18 cellular contexts compared by ENCODE assay signal in the genomic region with DNA sequence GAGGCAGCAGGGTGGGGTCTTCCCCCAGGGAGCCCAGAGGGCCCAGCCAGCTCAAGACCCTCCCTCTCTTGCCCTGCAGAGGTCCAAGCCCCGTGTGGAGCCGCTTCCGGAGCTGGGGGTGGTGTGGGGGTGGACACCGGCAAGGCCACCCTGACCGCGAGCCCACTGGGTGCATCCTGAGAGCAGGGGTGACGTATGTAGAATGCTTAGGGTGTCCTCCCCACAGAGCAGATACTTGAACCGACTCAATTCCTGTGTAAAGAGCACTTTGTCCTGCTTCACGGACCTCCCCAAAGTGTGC. TPM values are rescaled to one million over a fixed set of nuclear protein-coding genes. Genes with fewer than 3 reads are reported as not detected.
DNase-seq lines count a peak whose midpoint lies in the region; ATAC-seq and TF ChIP-seq lines count a peak whose summit lies in the region.
"Had no signal": no experiment of that assay in that cellular context is flagged by ENCODE, and none has a peak within 500 bp of the region (broad histone marks: within the 10 kb centered on the region; RNA-seq: fewer than 3 reads in every experiment).

No MANE protein-coding gene starts in this region.

- TF ChIP-seq CTCF in GM23338 (conservative IDR thresholded peaks at IDR 0.05; ENCODE audit: low read depth in 2 of 2), result no peak
- no peak for TF ChIP-seq CTCF in RWPE1 (conservative IDR thresholded peaks at IDR 0.05; ENCODE audit: low read depth)
- no peak for TF ChIP-seq CTCF in glutamatergic neuron (IDR thresholded peaks at IDR 0.05; ENCODE audit: partially characterized antibody, unreplicated experiment)

- no peaks in the 10 kb centered on the region for H3K4me1 ChIP-seq in GM23338 (ENCODE audit: insufficient read depth)
- H3K4me1 ChIP-seq: A549 had no signal

- H3K27ac ChIP-seq in GM23338 (ENCODE audit: low read depth) (0 out of 2 replicates have a peak overlapping the region, but pooled peaks have one; percentile 5), RWPE1 (peak overlapping the region; percentile 58)
- H3K27ac ChIP-seq: A549, PC-9 had no signal

- POLR2A ChIA-PET in RWPE1 (lab: Yijun Ruan, JAX; ENCODE audit: low non-redundant PET), result no interaction called here

- H3K27me3 ChIP-seq in GM23338 (ENCODE audit: insufficient read depth), result no peaks in the 10 kb centered on the region
- H3K27me3 ChIP-seq: BLaER1 treated with 17β-estradiol and CSF1 and Interleukin-3, amounts not matched to agents 10 nM and 100 nM had no signal

- peaks cover 16% of the 10 kb centered on the region; the same call in 1 of the 2 replicates for H3K79me2 ChIP-seq in GM23338 (replicated peaks; ENCODE audit: insufficient read depth)

- H3K27ac Mint-ChIP-seq in GM23338 (no peak overlapping the region), glutamatergic neuron (ENCODE audit: unreplicated experiment) (no peak overlapping the region)
- H3K27ac Mint-ChIP-seq in stimulated activated effector memory CD8-positive, alpha-beta T cell treated with anti-CD3 and anti-CD28 coated beads, Interleukin-12 subunit alpha, Interleukin-12 subunit beta, amount 100 ng/mL, for 72 hours, result peak overlapping the region; percentile 69
- no peak overlapping the region for H3K27ac Mint-ChIP-seq in stimulated activated naive CD8-positive, alpha-beta T cell treated with anti-CD3 and anti-CD28 coated beads, Interleukin-15, amount 100 ng/mL, for 72 hours

- DNase-seq in GM23338 (ENCODE audit: low spot score), result no peak
- DNase-seq in RWPE1 (ENCODE audit: low spot score), result no peak
- no peak for DNase-seq in glutamatergic neuron
- no peak for DNase-seq in stimulated activated effector memory CD8-positive, alpha-beta T cell treated with anti-CD3 and anti-CD28 coated beads, Interleukin-12 subunit alpha, Interleukin-12 subunit beta, amount 100 ng/mL, for 72 hours (ENCODE audit: low spot score in 2 of 2)
- no peak for DNase-seq in left ventricle myocardium superior
- DNase-seq in stimulated activated naive CD8-positive, alpha-beta T cell treated with anti-CD3 and anti-CD28 coated beads, Interleukin-15, amount 100 ng/mL, for 72 hours, result no peak
- no peak for DNase-seq in SIG-M5 treated with dmso at 0.1 percent for 504 hours (lab: John Stamatoyannopoulos, UW; ENCODE audit: unreplicated experiment)
- DNase-seq: CD8-positive, alpha-beta T cell; H9; NCI-H1105 treated with DMSO at 0.1 percent for 48 hours; NCI-H187; NCI-H2107; NCI-H510A; NCI-H774; PC-9 had no signal

- H3K36me3 Mint-ChIP-seq in GM23338 (ENCODE audit: low read depth), result peaks cover 57% of the 10 kb centered on the region
- H3K36me3 Mint-ChIP-seq in glutamatergic neuron (ENCODE audit: unreplicated experiment), result no peaks in the 10 kb centered on the region
- peaks cover 78% of the 10 kb centered on the region for H3K36me3 Mint-ChIP-seq in stimulated activated effector memory CD8-positive, alpha-beta T cell treated with anti-CD3 and anti-CD28 coated beads, Interleukin-12 subunit alpha, Interleukin-12 subunit beta, amount 100 ng/mL, for 72 hours

- no peaks in the 10 kb centered on the region for H3K9me3 Mint-ChIP-seq in GM23338
- peaks cover 1% of the 10 kb centered on the region for H3K9me3 Mint-ChIP-seq in glutamatergic neuron (ENCODE audit: unreplicated experiment)
- no peaks in the 10 kb centered on the region for H3K9me3 Mint-ChIP-seq in stimulated activated effector memory CD8-positive, alpha-beta T cell treated with anti-CD3 and anti-CD28 coated beads, Interleukin-12 subunit alpha, Interleukin-12 subunit beta, amount 100 ng/mL, for 72 hours
- H3K9me3 Mint-ChIP-seq in stimulated activated naive CD8-positive, alpha-beta T cell treated with anti-CD3 and anti-CD28 coated beads, Interleukin-15, amount 100 ng/mL, for 72 hours, result no peaks in the 10 kb centered on the region
- H3K9me3 Mint-ChIP-seq: CD8-positive, alpha-beta T cell; H9 had no signal

- no peak for ATAC-seq in GM23338
- ATAC-seq in stimulated activated effector memory CD8-positive, alpha-beta T cell treated with anti-CD3 and anti-CD28 coated beads, Interleukin-12 subunit alpha, Interleukin-12 subunit beta, amount 100 ng/mL, for 72 hours, result no peak
- no peak for ATAC-seq in left ventricle myocardium superior
- no peak for ATAC-seq in stimulated activated naive CD8-positive, alpha-beta T cell treated with anti-CD3 and anti-CD28 coated beads, Interleukin-15, amount 100 ng/mL, for 72 hours
- ATAC-seq in HG03520 (IDR thresholded peaks at IDR 0.05; ENCODE audit: unreplicated experiment), result no peak
- ATAC-seq: CD8-positive, alpha-beta T cell had no signal

- H3K27me3 Mint-ChIP-seq in GM23338 (ENCODE audit: insufficient read depth, low read depth, poor library complexity) (peaks cover 32% of the 10 kb centered on the region), glutamatergic neuron (ENCODE audit: unreplicated experiment) (peaks cover 4% of the 10 kb centered on the region)
- no peaks in the 10 kb centered on the region for H3K27me3 Mint-ChIP-seq in stimulated activated naive CD8-positive, alpha-beta T cell treated with anti-CD3 and anti-CD28 coated beads, Interleukin-15, amount 100 ng/mL, for 72 hours

- no peak overlapping the region for H3K4me2 ChIP-seq in GM23338
- H3K4me2 ChIP-seq: A549, PC-9 had no signal

- H4K20me1 ChIP-seq in GM23338 (replicated peaks; ENCODE audit: insufficient read depth), result peaks cover 43% of the 10 kb centered on the region

- peaks cover 22% of the 10 kb centered on the region for H3K36me3 ChIP-seq in GM23338 (ENCODE audit: insufficient read depth)

- no peak overlapping the region for H2AFZ ChIP-seq in GM23338
- H2AFZ ChIP-seq: PC-9 had no signal

- H3F3A ChIP-seq in GM23338 (replicated peaks; ENCODE audit: low read depth), result peaks cover 34% of the 10 kb centered on the region; the same call in 1 of the 2 replicates

- H3K4me3 Mint-ChIP-seq in GM23338, result no peak overlapping the region
- peak overlapping the region; percentile 25 for H3K4me3 Mint-ChIP-seq in glutamatergic neuron (ENCODE audit: unreplicated experiment)
- H3K4me3 Mint-ChIP-seq in stimulated activated effector memory CD8-positive, alpha-beta T cell treated with anti-CD3 and anti-CD28 coated beads, Interleukin-12 subunit alpha, Interleukin-12 subunit beta, amount 100 ng/mL, for 72 hours, result no peak overlapping the region
- H3K4me3 Mint-ChIP-seq in stimulated activated naive CD8-positive, alpha-beta T cell treated with anti-CD3 and anti-CD28 coated beads, Interleukin-15, amount 100 ng/mL, for 72 hours, result no peak overlapping the region
- H3K4me3 Mint-ChIP-seq: CD8-positive, alpha-beta T cell; H9 had no signal

- intact Hi-C loops in left ventricle myocardium superior (cut with micrococcal nuclease), result no loop called here

- peaks cover 10% of the 10 kb centered on the region; the same call in 2 of the 3 replicates for H3K4me1 Mint-ChIP-seq in GM23338
- H3K4me1 Mint-ChIP-seq in glutamatergic neuron (ENCODE audit: low read depth, unreplicated experiment), result peaks cover 5% of the 10 kb centered on the region
- H3K4me1 Mint-ChIP-seq in stimulated activated effector memory CD8-positive, alpha-beta T cell treated with anti-CD3 and anti-CD28 coated beads, Interleukin-12 subunit alpha, Interleukin-12 subunit beta, amount 100 ng/mL, for 72 hours, result peaks cover 8% of the 10 kb centered on the region
- peaks cover 9% of the 10 kb centered on the region for H3K4me1 Mint-ChIP-seq in stimulated activated naive CD8-positive, alpha-beta T cell treated with anti-CD3 and anti-CD28 coated beads, Interleukin-15, amount 100 ng/mL, for 72 hours

- CTCF ChIA-PET in RWPE1 (lab: Yijun Ruan, JAX), result no interaction called here

- no peaks in the 10 kb centered on the region for H3K9me2 ChIP-seq in GM23338 (ENCODE audit: insufficient read depth)

- H3K4me3 ChIP-seq in GM23338, result no peak overlapping the region
- H3K4me3 ChIP-seq: A549; BLaER1 treated with 17β-estradiol and CSF1 and Interleukin-3, amounts not matched to agents 10 nM and 100 nM; PC-9 had no signal

TF ChIP-seq in GM23338, 12 proteins besides CTCF, POLR2A, EP300 and RAD21 (continues in another document):
- TF ChIP-seq CREB1 (CRISPR knock-in tag; IDR thresholded peaks at IDR 0.05; ENCODE audit: low read depth) (no peak), STAT1 (IDR thresholded peaks at IDR 0.05; ENCODE audit: unreplicated experiment) (no peak), JUNB (IDR thresholded peaks at IDR 0.05; ENCODE audit: unreplicated experiment) (no peak), POLR2AphosphoS5 (IDR thresholded peaks at IDR 0.05; ENCODE audit: low read depth) (no peak)

RNA-seq across cellular contexts. Expression of a gene that starts 14.8 kb away (rescaled TPM):
- 21.6 TPM in 2 replicates for total RNA-seq in GM23338 (2014; rRNA removed; shearing (Covaris generic))
- polyA plus RNA-seq in GM23338 (2016; fragmentation: Nextera tagmentation; extraction: Ambion mirVana), result 19.1 and 20.4 TPM in 2 replicates
- total RNA-seq in glutamatergic neuron (ENCODE audit: unreplicated experiment), result 47.9 TPM
- total RNA-seq in left ventricle myocardium superior, result 127 TPM

RNA-seq across cellular contexts. Expression of a gene that starts 29.3 kb away (rescaled TPM):
- 94.6 and 113 TPM in 2 replicates for total RNA-seq in GM23338 (2014; rRNA removed; shearing (Covaris generic))
- 64.8 and 72.4 TPM in 2 replicates for polyA plus RNA-seq in GM23338 (2016; fragmentation: Nextera tagmentation; extraction: Ambion mirVana)
- 118 TPM for total RNA-seq in glutamatergic neuron (ENCODE audit: unreplicated experiment)
- 30.3 TPM for total RNA-seq in left ventricle myocardium superior

RNA-seq across cellular contexts. Expression of a gene that starts 40.4 kb away (rescaled TPM):
- 84.1 and 113 TPM in 2 replicates for total RNA-seq in GM23338 (2014; rRNA removed; shearing (Covaris generic))
- 109 and 125 TPM in 2 replicates for polyA plus RNA-seq in GM23338 (2016; fragmentation: Nextera tagmentation; extraction: Ambion mirVana)
- 20.5 TPM for total RNA-seq in glutamatergic neuron (ENCODE audit: unreplicated experiment)
- total RNA-seq in left ventricle myocardium superior, result 7.2 TPM

RNA-seq across cellular contexts. Expression of a gene that starts 42.4 kb away (rescaled TPM):
- 85.8 and 89.5 TPM in 2 replicates for total RNA-seq in GM23338 (2014; rRNA removed; shearing (Covaris generic))
- 73.1 and 75.6 TPM in 2 replicates for polyA plus RNA-seq in GM23338 (2016; fragmentation: Nextera tagmentation; extraction: Ambion mirVana)
- total RNA-seq in glutamatergic neuron (ENCODE audit: unreplicated experiment) (56.3 TPM), left ventricle myocardium superior (19.1 TPM)
